In genomic region chr20:34772437-34772836, GRCh38 we compare ENCODE assay signal across 16 cellular contexts. TPM values are rescaled to one million over a fixed set of nuclear protein-coding genes. Genes with fewer than 3 reads are reported as not detected.
A peak's percentile ranks its signal among the peaks of the same experiment; 100 is the strongest.
DNase-seq lines count a peak whose midpoint lies in the region; FAIRE-seq and TF ChIP-seq lines count a peak whose summit lies in the region.
"Had no signal": no experiment of that assay in that cellular context is flagged by ENCODE, and none has a peak within 500 bp of the region (broad histone marks: within the 10 kb centered on the region; RNA-seq: fewer than 3 reads in every experiment).

No MANE protein-coding gene starts in this region.

- H3K27ac ChIP-seq in SK-N-MC (peak overlapping the region; percentile 6; the same call in 1 of the 2 replicates), suprapubic skin (peak overlapping the region; percentile 54)
- H3K27ac ChIP-seq: BLaER1 had no signal

- DNase-seq in DMS 273 (lab: John Stamatoyannopoulos, UW; ENCODE audit: unreplicated experiment) (peak; percentile 18), DMS 273 treated with DMSO at 0.1 percent for 48 hours (lab: John Stamatoyannopoulos, UW) (no peak), SK-N-MC (ENCODE audit: low read depth, low spot score) (no peak), iris pigment epithelial cell (ENCODE audit: low read depth) (peak; percentile 20), suprapubic skin (ENCODE audit: low spot score in 2 of 2) (no peak), GM12891 (ENCODE audit: insufficient read length, low spot score) (no peak), D341Med (ENCODE audit: low spot score) (no peak)
- DNase-seq in activated CD8-positive, alpha-beta memory T cell treated with anti-CD3 and anti-CD28 coated beads, Interleukin-2, amount 50 U/mL, for 48 hours, result no peak
- DNase-seq: AML-193; Caco-2; CD8-positive, alpha-beta memory T cell; DMS79 treated with DMSO at 0.1 percent for 48 hours had no signal

- TF ChIP-seq CTCF in suprapubic skin (IDR thresholded peaks at IDR 0.05), result no peak

- H3K36me3 ChIP-seq in SK-N-MC (ENCODE audit: insufficient read depth, low read length), result peaks cover 58% of the 10 kb centered on the region
- peaks cover 48% of the 10 kb centered on the region for H3K36me3 ChIP-seq in suprapubic skin

- WGBS in suprapubic skin, result 89% methylated on average over 3 of the region's 3 CpGs

- TF ChIP-seq POLR2A in suprapubic skin (IDR thresholded peaks at IDR 0.05), result no peak
- TF ChIP-seq POLR2A in GM12891 (IDR thresholded peaks at IDR 0.05; ENCODE audit: low read depth, low read length), result no peak

- H3K4me3 ChIP-seq in SK-N-MC (no peak overlapping the region), suprapubic skin (no peak overlapping the region)
- H3K4me3 ChIP-seq: BLaER1 had no signal

- FAIRE-seq in GM12891 (lab: Jason Lieb, UNC), result no peak
- FAIRE-seq: G401.6, GM12892, H1 had no signal

- no peak overlapping the region for H3K9ac ChIP-seq in SK-N-MC (ENCODE audit: insufficient read length)
- H3K9ac ChIP-seq: BLaER1 had no signal

- H3K4me1 ChIP-seq in suprapubic skin, result peaks cover 38% of the 10 kb centered on the region

- no peak for TF ChIP-seq EP300 in suprapubic skin (IDR thresholded peaks at IDR 0.05)

- H3K9me3 ChIP-seq in SK-N-MC (ENCODE audit: low read depth, low read length) (no peaks in the 10 kb centered on the region), suprapubic skin (no peaks in the 10 kb centered on the region)
- H3K9me3 ChIP-seq: BLaER1, Caco-2 had no signal

- H3K27me3 ChIP-seq in suprapubic skin, result no peaks in the 10 kb centered on the region
- H3K27me3 ChIP-seq: BLaER1 had no signal

TF ChIP-seq in GM12891, 5 proteins besides CTCF, POLR2A, EP300 and RAD21:
- TF ChIP-seq POU2F2 (IDR thresholded peaks at IDR 0.05; ENCODE audit: low read depth, low read length) (no peak), SPI1 (IDR thresholded peaks at IDR 0.05; ENCODE audit: low read depth, low read length) (no peak), TAF1 (IDR thresholded peaks at IDR 0.05; ENCODE audit: low read depth, low read length) (no peak), POLR2AphosphoS5 (IDR thresholded peaks at IDR 0.05; ENCODE audit: low read depth, low read length) (no peak), PAX5 (IDR thresholded peaks at IDR 0.05; ENCODE audit: insufficient read depth, low read length, severe bottlenecking) (no peak)

RNA-seq across cellular contexts. Expression of gene NCOA6, which starts 53.0 kb away (rescaled TPM):
- 10 to 100 TPM; 27.7 to 48.4 (median 40.5) TPM for total RNA-seq in suprapubic skin
- 9.5 TPM for polyA plus RNA-seq in GM12891 (2012; ENCODE audit: low read depth, missing spikeins)

Comparison
In these comparisons a context has a peak if more than half of its experiments do, and no peak if none do; other contexts are left out.
1. DNase-seq: peak in DMS 273 (single experiment) and iris pigment epithelial cell (single experiment); none in DMS 273 treated with DMSO at 0.1 percent for 48 hours (single experiment), SK-N-MC (single experiment), suprapubic skin (0 of 2), GM12891 (single experiment), activated CD8-positive, alpha-beta memory T cell treated with anti-CD3 and anti-CD28 coated beads, Interleukin-2, amount 50 U/mL, for 48 hours (single experiment) and D341Med (single experiment).